Comparison of ENCODE assay signal across 11 cellular contexts in genomic region chr7:27134392-27134791, GRCh38. TPM values are rescaled to one million over a fixed set of nuclear protein-coding genes. Genes with fewer than 3 reads are reported as not detected.
DNase-seq lines count a peak whose midpoint lies in the region; ATAC-seq, FAIRE-seq and TF ChIP-seq lines count a peak whose summit lies in the region.
"Had no signal": no experiment of that assay in that cellular context is flagged by ENCODE, and none has a peak within 500 bp of the region (broad histone marks: within the 10 kb centered on the region; RNA-seq: fewer than 3 reads in every experiment).

No MANE protein-coding gene starts in this region.

- no peak for TF ChIP-seq EP300 in K562 (IDR thresholded peaks at IDR 0.05; ENCODE audit: low read length)

- H3K9me1 ChIP-seq in K562 (ENCODE audit: control insufficient read depth, insufficient read depth, low read length), result no peaks in the 10 kb centered on the region

- CTCF ChIA-PET in K562 (lab: Yijun Ruan, JAX; ENCODE audit: low intra/inter-chr PET ratio), result no interaction called here

- no peak for TF ChIP-seq RAD21 in K562 (CRISPR knock-in tag; conservative IDR thresholded peaks at IDR 0.05 in 1 of 2, IDR thresholded peaks at IDR 0.05 in 1 of 2)

- no TSS peak for BruUV-seq in K562 (replicated peaks; lab: Mats Ljungman, UMichigan)

- H3K4me3 ChIP-seq in K562, result no peak overlapping the region

- H3K27me3 ChIP-seq in K562 (ENCODE audit: control insufficient read depth in 2 of 2, insufficient read depth in 2 of 2, low read length in 2 of 2), result peaks cover 30 to 33% of the 10 kb centered on the region in 2 experiments

- no peaks in the 10 kb centered on the region for H3K9me3 ChIP-seq in K562 (replicated peaks; ENCODE audit: control insufficient read depth, insufficient read depth, low read depth, low read length)

- H3K9ac ChIP-seq in K562 (ENCODE audit: insufficient read depth in 1 of 2, low read depth in 2 of 2, low read length in 2 of 2), result no peak overlapping the region

- H3K27me3 Mint-ChIP-seq in progenitor cell of endocrine pancreas, result peaks cover 4% of the 10 kb centered on the region
- H3K27me3 Mint-ChIP-seq in effector memory CD8-positive, alpha-beta T cell, result peaks cover 64 to 66% of the 10 kb centered on the region in 2 donors

- WGBS in K562 (ENCODE audit: insufficient coverage, low coverage, missing lambda C conversion rate), result 0% methylated on average over 2 of the region's 2 CpGs

- intact Hi-C loops in K562 (cut with micrococcal nuclease), result no loop called here

- peak overlapping the region; percentile 97 for H3K27ac Mint-ChIP-seq in progenitor cell of endocrine pancreas
- no peak overlapping the region for H3K27ac Mint-ChIP-seq in effector memory CD8-positive, alpha-beta T cell

- no peaks in the 10 kb centered on the region for H3K79me2 ChIP-seq in K562 (ENCODE audit: control insufficient read depth, insufficient read depth, low read length)

- in situ Hi-C loops in K562 (cut with MboI), result no loop called here

- DNase-seq in HT1080 (ENCODE audit: low read depth), result peak; percentile 93
- no peak for DNase-seq in K562 (ENCODE audit: extremely low read depth in 1 of 4, low spot score in 3 of 4)
- no peak for DNase-seq in progenitor cell of endocrine pancreas (ENCODE audit: low spot score, unreplicated experiment)
- DNase-seq in effector memory CD8-positive, alpha-beta T cell, result no peak
- no peak for DNase-seq in middle frontal gyrus (ENCODE audit: extremely low spot score, low spot score)
- no peak for DNase-seq in NCI-H2227 treated with DMSO at 0.1 percent for 48 hours (lab: John Stamatoyannopoulos, UW)
- DNase-seq: islet precursor cell, NCI-H1417 treated with DMSO at 0.1 percent for 48 hours had no signal

- no peak overlapping the region for H2AFZ ChIP-seq in K562 (ENCODE audit: low read depth, low read length)

- H3K4me1 ChIP-seq in K562 (replicated peaks in 1 of 2; ENCODE audit: control insufficient read depth in 2 of 2, insufficient read depth in 2 of 2, low read length in 2 of 2), result peaks cover 2 to 7% of the 10 kb centered on the region in 2 experiments; a peak in 2 of 5 replicates

- no peak for TF ChIP-seq POLR2A in K562 (conservative IDR thresholded peaks at IDR 0.05)

- TF ChIP-seq CTCF in K562 (IDR thresholded peaks at IDR 0.05 in 2 of 3, conservative IDR thresholded peaks at IDR 0.05 in 1 of 3; ENCODE audit: insufficient read depth in 2 of 3, low read depth in 1 of 3, low read length in 3 of 3) (no peak), progenitor cell of endocrine pancreas (IDR thresholded peaks at IDR 0.05; ENCODE audit: unreplicated experiment) (no peak)

- H3K4me1 Mint-ChIP-seq in progenitor cell of endocrine pancreas (ENCODE audit: low read depth), result peaks cover 73% of the 10 kb centered on the region
- no peaks in the 10 kb centered on the region for H3K4me1 Mint-ChIP-seq in effector memory CD8-positive, alpha-beta T cell (ENCODE audit: low read depth in 2 of 2)

- FAIRE-seq in G401.6 (lab: Jason Lieb, UNC), result peak; percentile 66
- FAIRE-seq in K562 (lab: Jason Lieb, UNC), result no peak
- FAIRE-seq: bronchial epithelial cell had no signal

- no peaks in the 10 kb centered on the region for H3K36me3 Mint-ChIP-seq in progenitor cell of endocrine pancreas (ENCODE audit: insufficient read depth)
- peaks cover 6% of the 10 kb centered on the region for H3K36me3 Mint-ChIP-seq in effector memory CD8-positive, alpha-beta T cell (ENCODE audit: insufficient read depth)

- no peak overlapping the region for H3K27ac ChIP-seq in K562 (ENCODE audit: extremely low read depth, low read depth, low read length)

- H3K4me2 ChIP-seq in K562 (ENCODE audit: insufficient read depth, low read length), result no peak overlapping the region

- H4K20me1 ChIP-seq in K562 (replicated peaks; ENCODE audit: control insufficient read depth, insufficient read depth, low read length), result no peaks in the 10 kb centered on the region

- ATAC-seq in K562, result no peak
- ATAC-seq in effector memory CD8-positive, alpha-beta T cell (replicated peaks), result no peak
- no peak for ATAC-seq in HG03457 (IDR thresholded peaks at IDR 0.05; ENCODE audit: unreplicated experiment)

- H3K4me3 Mint-ChIP-seq in progenitor cell of endocrine pancreas (ENCODE audit: low read depth), result peak overlapping the region; percentile 62
- no peak overlapping the region for H3K4me3 Mint-ChIP-seq in effector memory CD8-positive, alpha-beta T cell

- POLR2A ChIA-PET in K562 (lab: Yijun Ruan, JAX), result interaction anchor here (0.5 kb wide), 1 partner anchor 35 kb away, joined by 3 read pairs; no protein-coding TSS in a partner anchor

- no peaks in the 10 kb centered on the region for H3K36me3 ChIP-seq in K562 (ENCODE audit: control insufficient read depth, insufficient read depth, low read length)

- H3K9me3 Mint-ChIP-seq in progenitor cell of endocrine pancreas (ENCODE audit: low read depth), result no peaks in the 10 kb centered on the region
- H3K9me3 Mint-ChIP-seq in effector memory CD8-positive, alpha-beta T cell, result no peaks in the 10 kb centered on the region

RNA-seq across cellular contexts. Expression of gene HOXA4, which starts 3.8 kb away (rescaled TPM):
- 1.3 and 1.6 TPM in 2 replicates for total RNA-seq in HT1080 (2014; rRNA removed; shearing (Covaris generic))
- 4.4 and 5.9 TPM in 2 replicates for polyA plus RNA-seq in HT1080 (2015; cell fraction: cytosol; rRNA removed)
- 2.5 and 2.7 TPM in 2 replicates for polyA plus RNA-seq in HT1080 (2015; cell fraction: nucleus; rRNA removed)
- total RNA-seq in K562 (2011; cell fraction: chromatin; rRNA removed; ENCODE audit: low replicate concordance), result not detected in 2 replicates
- total RNA-seq in K562 (2011; cell fraction: nucleolus; rRNA removed), result not detected in 2 replicates
- total RNA-seq in K562 (2011; cell fraction: nucleoplasm; rRNA removed), result not detected in 2 replicates
- total RNA-seq in K562 (2014; rRNA removed), result not detected in 2 replicates
- not detected in 2 replicates for total RNA-seq in K562 (2014; rRNA removed; fragmentation: Illumina TruSeq; extraction: Trizol)
- total RNA-seq in K562 (2015; rRNA removed; fragmentation: Illumina TruSeq; extraction: Trizol), result not detected in 2 replicates
- total RNA-seq in K562 (2021), result not detected in 2 replicates
- not detected in 2 replicates for polyA plus RNA-seq in K562 (2011; rRNA removed)
- not detected in 2 replicates for polyA plus RNA-seq in K562 (2011; cell fraction: cytosol; rRNA removed)
- polyA plus RNA-seq in K562 (2011; cell fraction: nucleus; rRNA removed), result 0.14 TPM in 1 of 2 replicates, not detected in the other
- polyA plus RNA-seq in K562 (2012), result not detected in 2 replicates
- not detected in 2 replicates for polyA plus RNA-seq in K562 (2014; fragmentation: Illumina TruSeq; extraction: Trizol)
- polyA plus RNA-seq in K562 (2014; fragmentation: Nextera tagmentation; extraction: Ambion mirVana), result not detected
- not detected in 2 replicates for polyA plus RNA-seq in K562 (2014; rRNA removed)
- not detected in 2 replicates for polyA minus RNA-seq in K562 (2011; rRNA and poly(A)+ RNA removed)
- polyA minus RNA-seq in K562 (2011; cell fraction: cytosol; rRNA and poly(A)+ RNA removed), result not detected in 2 replicates
- not detected in 2 replicates for polyA minus RNA-seq in K562 (2011; cell fraction: nucleus; rRNA and poly(A)+ RNA removed)
- 13.7 TPM in 2 replicates for total RNA-seq in progenitor cell of endocrine pancreas
- total RNA-seq: bronchial epithelial cell had no signal

RNA-seq across cellular contexts. Expression of gene HOXA5, which starts 9.1 kb away (rescaled TPM):
- total RNA-seq in HT1080 (2014; rRNA removed; shearing (Covaris generic)), result 1.7 and 1.9 TPM in 2 replicates
- 3.6 and 4.7 TPM in 2 replicates for polyA plus RNA-seq in HT1080 (2015; cell fraction: cytosol; rRNA removed)
- polyA plus RNA-seq in HT1080 (2015; cell fraction: nucleus; rRNA removed), result 3.9 and 4.3 TPM in 2 replicates
- not detected in 2 replicates for total RNA-seq in K562 (2011; cell fraction: chromatin; rRNA removed; ENCODE audit: low replicate concordance)
- total RNA-seq in K562 (2011; cell fraction: nucleolus; rRNA removed), result not detected in 2 replicates
- not detected in 2 replicates for total RNA-seq in K562 (2011; cell fraction: nucleoplasm; rRNA removed)
- total RNA-seq in K562 (2014; rRNA removed), result not detected in 2 replicates
- not detected in 2 replicates for total RNA-seq in K562 (2014; rRNA removed; fragmentation: Illumina TruSeq; extraction: Trizol)
- total RNA-seq in K562 (2015; rRNA removed; fragmentation: Illumina TruSeq; extraction: Trizol), result not detected in 2 replicates
- not detected in 2 replicates for total RNA-seq in K562 (2021)
- 0.13 TPM in 1 of 2 replicates, not detected in the other for polyA plus RNA-seq in K562 (2011; rRNA removed)
- 0.10 TPM in 1 of 2 replicates, not detected in the other for polyA plus RNA-seq in K562 (2011; cell fraction: cytosol; rRNA removed)
- polyA plus RNA-seq in K562 (2011; cell fraction: nucleus; rRNA removed), result 0.30 TPM in 1 of 2 replicates, not detected in the other
- not detected in 2 replicates for polyA plus RNA-seq in K562 (2012)
- not detected in 2 replicates for polyA plus RNA-seq in K562 (2014; fragmentation: Illumina TruSeq; extraction: Trizol)
- not detected for polyA plus RNA-seq in K562 (2014; fragmentation: Nextera tagmentation; extraction: Ambion mirVana)
- not detected in 2 replicates for polyA plus RNA-seq in K562 (2014; rRNA removed)
- polyA minus RNA-seq in K562 (2011; rRNA and poly(A)+ RNA removed), result not detected in 2 replicates
- polyA minus RNA-seq in K562 (2011; cell fraction: cytosol; rRNA and poly(A)+ RNA removed), result not detected in 2 replicates
- polyA minus RNA-seq in K562 (2011; cell fraction: nucleus; rRNA and poly(A)+ RNA removed), result not detected in 2 replicates
- total RNA-seq in progenitor cell of endocrine pancreas, result 12.6 and 18.1 TPM in 2 replicates
- total RNA-seq: bronchial epithelial cell had no signal

RNA-seq across cellular contexts. Expression of gene HOXA6, which starts 13.2 kb away (rescaled TPM):
- 3.6 and 4.5 TPM in 2 replicates for total RNA-seq in HT1080 (2014; rRNA removed; shearing (Covaris generic))
- 1.9 and 2.6 TPM in 2 replicates for polyA plus RNA-seq in HT1080 (2015; cell fraction: cytosol; rRNA removed)
- polyA plus RNA-seq in HT1080 (2015; cell fraction: nucleus; rRNA removed), result 3.6 and 5.6 TPM in 2 replicates
- total RNA-seq in K562 (2011; cell fraction: chromatin; rRNA removed; ENCODE audit: low replicate concordance), result not detected in 2 replicates
- not detected in 2 replicates for total RNA-seq in K562 (2011; cell fraction: nucleolus; rRNA removed)
- total RNA-seq in K562 (2011; cell fraction: nucleoplasm; rRNA removed), result not detected in 2 replicates
- total RNA-seq in K562 (2014; rRNA removed) (not detected in 2 replicates), K562 (2014; rRNA removed; fragmentation: Illumina TruSeq; extraction: Trizol) (not detected in 2 replicates), K562 (2015; rRNA removed; fragmentation: Illumina TruSeq; extraction: Trizol) (not detected in 2 replicates), K562 (2021) (not detected in 2 replicates), progenitor cell of endocrine pancreas (0.38 TPM in 1 of 2 replicates, not detected in the other)
- polyA plus RNA-seq in K562 (2011; rRNA removed) (not detected in 2 replicates), K562 (2014; fragmentation: Illumina TruSeq; extraction: Trizol) (not detected in 2 replicates), K562 (2014; fragmentation: Nextera tagmentation; extraction: Ambion mirVana) (not detected), K562 (2014; rRNA removed) (not detected in 2 replicates)
- not detected in 2 replicates for polyA plus RNA-seq in K562 (2011; cell fraction: cytosol; rRNA removed)
- polyA plus RNA-seq in K562 (2011; cell fraction: nucleus; rRNA removed), result 0.13 TPM in 1 of 2 replicates, not detected in the other
- polyA plus RNA-seq in K562 (2012), result not detected in 2 replicates
- not detected in 2 replicates for polyA minus RNA-seq in K562 (2011; rRNA and poly(A)+ RNA removed)
- polyA minus RNA-seq in K562 (2011; cell fraction: cytosol; rRNA and poly(A)+ RNA removed), result not detected in 2 replicates
- polyA minus RNA-seq in K562 (2011; cell fraction: nucleus; rRNA and poly(A)+ RNA removed), result not detected in 2 replicates

RNA-seq across cellular contexts. Expression of gene HOXA3, which starts 18.0 kb away (rescaled TPM):
- total RNA-seq in HT1080 (2014; rRNA removed; shearing (Covaris generic)), result not detected in 2 replicates
- polyA plus RNA-seq in HT1080 (2015; cell fraction: cytosol; rRNA removed), result 0.12 and 0.26 TPM in 2 replicates
- 0.39 and 0.65 TPM in 2 replicates for polyA plus RNA-seq in HT1080 (2015; cell fraction: nucleus; rRNA removed)
- total RNA-seq in K562 (2011; cell fraction: chromatin; rRNA removed; ENCODE audit: low replicate concordance), result 0.35 TPM in 1 of 2 replicates, not detected in the other
- total RNA-seq in K562 (2011; cell fraction: nucleolus; rRNA removed), result 0.17 TPM in 1 of 2 replicates, not detected in the other
- not detected in 2 replicates for total RNA-seq in K562 (2011; cell fraction: nucleoplasm; rRNA removed)
- total RNA-seq in K562 (2014; rRNA removed), result not detected in 2 replicates
- total RNA-seq in K562 (2014; rRNA removed; fragmentation: Illumina TruSeq; extraction: Trizol), result not detected in 2 replicates
- total RNA-seq in K562 (2015; rRNA removed; fragmentation: Illumina TruSeq; extraction: Trizol), result not detected in 2 replicates
- total RNA-seq in K562 (2021), result 0.04 and 0.18 TPM in 2 replicates
- 0.13 TPM in 1 of 2 replicates, not detected in the other for polyA plus RNA-seq in K562 (2011; rRNA removed)
- 0.06 TPM in 1 of 2 replicates, not detected in the other for polyA plus RNA-seq in K562 (2011; cell fraction: cytosol; rRNA removed)
- polyA plus RNA-seq in K562 (2011; cell fraction: nucleus; rRNA removed), result 0.78 TPM in 1 of 2 replicates, not detected in the other
- 0.03 TPM in 1 of 2 replicates, not detected in the other for polyA plus RNA-seq in K562 (2012)
- not detected in 2 replicates for polyA plus RNA-seq in K562 (2014; fragmentation: Illumina TruSeq; extraction: Trizol)
- not detected for polyA plus RNA-seq in K562 (2014; fragmentation: Nextera tagmentation; extraction: Ambion mirVana)
- not detected in 2 replicates for polyA plus RNA-seq in K562 (2014; rRNA removed)
- not detected in 2 replicates for polyA minus RNA-seq in K562 (2011; rRNA and poly(A)+ RNA removed)
- polyA minus RNA-seq in K562 (2011; cell fraction: cytosol; rRNA and poly(A)+ RNA removed), result not detected in 2 replicates
- 0.54 TPM in 1 of 2 replicates, not detected in the other for polyA minus RNA-seq in K562 (2011; cell fraction: nucleus; rRNA and poly(A)+ RNA removed)
- total RNA-seq in progenitor cell of endocrine pancreas, result 77.4 and 85.5 TPM in 2 replicates
- total RNA-seq: bronchial epithelial cell had no signal

RNA-seq across cellular contexts. Expression of gene HOXA7, which starts 22.1 kb away (rescaled TPM):
- not detected in 2 replicates for total RNA-seq in HT1080 (2014; rRNA removed; shearing (Covaris generic))
- 0.41 and 1.0 TPM in 2 replicates for polyA plus RNA-seq in HT1080 (2015; cell fraction: cytosol; rRNA removed)
- 0.07 and 0.34 TPM in 2 replicates for polyA plus RNA-seq in HT1080 (2015; cell fraction: nucleus; rRNA removed)
- not detected in 2 replicates for total RNA-seq in K562 (2011; cell fraction: chromatin; rRNA removed; ENCODE audit: low replicate concordance)
- not detected in 2 replicates for total RNA-seq in K562 (2011; cell fraction: nucleolus; rRNA removed)
- not detected in 2 replicates for total RNA-seq in K562 (2011; cell fraction: nucleoplasm; rRNA removed)
- total RNA-seq in K562 (2014; rRNA removed) (not detected in 2 replicates), K562 (2014; rRNA removed; fragmentation: Illumina TruSeq; extraction: Trizol) (not detected in 2 replicates), K562 (2015; rRNA removed; fragmentation: Illumina TruSeq; extraction: Trizol) (not detected in 2 replicates), K562 (2021) (not detected in 2 replicates), progenitor cell of endocrine pancreas (1.4 and 1.5 TPM in 2 replicates)
- polyA plus RNA-seq in K562 (2011; rRNA removed) (not detected in 2 replicates), K562 (2014; fragmentation: Illumina TruSeq; extraction: Trizol) (not detected in 2 replicates), K562 (2014; fragmentation: Nextera tagmentation; extraction: Ambion mirVana) (not detected), K562 (2014; rRNA removed) (not detected in 2 replicates)
- not detected in 2 replicates for polyA plus RNA-seq in K562 (2011; cell fraction: cytosol; rRNA removed)
- polyA plus RNA-seq in K562 (2011; cell fraction: nucleus; rRNA removed), result not detected in 2 replicates
- not detected in 2 replicates for polyA plus RNA-seq in K562 (2012)
- not detected in 2 replicates for polyA minus RNA-seq in K562 (2011; rRNA and poly(A)+ RNA removed)
- not detected in 2 replicates for polyA minus RNA-seq in K562 (2011; cell fraction: cytosol; rRNA and poly(A)+ RNA removed)
- polyA minus RNA-seq in K562 (2011; cell fraction: nucleus; rRNA and poly(A)+ RNA removed), result not detected in 2 replicates
- total RNA-seq: bronchial epithelial cell had no signal
